Comparison of ENCODE assay signal across 13 cellular contexts in the genomic region with DNA sequence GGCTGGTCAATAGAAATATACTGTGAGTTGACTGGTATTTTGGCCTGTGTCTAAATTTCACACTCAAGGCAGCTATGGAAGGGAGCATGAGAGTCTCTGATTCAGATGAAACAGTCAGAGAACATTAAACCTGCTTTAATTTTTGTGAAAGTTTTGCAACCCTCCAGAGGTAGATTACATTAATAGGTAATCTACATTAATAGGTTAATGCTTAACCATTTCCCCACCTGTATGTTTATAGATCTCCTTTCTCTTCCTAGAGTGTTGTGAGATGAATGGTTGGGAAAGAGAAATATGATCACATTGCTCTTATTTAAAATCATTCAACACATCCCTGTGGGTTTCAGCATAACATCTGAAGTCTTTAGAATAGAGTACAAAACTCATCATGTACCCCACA.
DNase-seq lines count a peak whose midpoint lies in the region; ATAC-seq and TF ChIP-seq lines count a peak whose summit lies in the region.
"Had no signal": no experiment of that assay in that cellular context is flagged by ENCODE, and none has a peak within 500 bp of the region (broad histone marks: within the 10 kb centered on the region; RNA-seq: fewer than 3 reads in every experiment).

No MANE protein-coding gene starts in this region.

- H2AFZ ChIP-seq in GM23248 = no peak overlapping the region
- H2AFZ ChIP-seq in IMR-90 (replicated peaks; ENCODE audit: low read length, poor library complexity) = no peak overlapping the region

- TF ChIP-seq CTCF in IMR-90 (conservative IDR thresholded peaks at IDR 0.05; ENCODE audit: low read depth, low read length) (no peak), epithelial cell of proximal tubule (conservative IDR thresholded peaks at IDR 0.05; ENCODE audit: low read depth, low read length) (no peak)

- H3K4me2 ChIP-seq in GM23248 (ENCODE audit: unreplicated experiment) = no peak overlapping the region
- no peak overlapping the region for H3K4me2 ChIP-seq in IMR-90 (ENCODE audit: low read depth, low read length)

- no peaks in the 10 kb centered on the region for H3K9me2 ChIP-seq in GM23248 (ENCODE audit: insufficient read depth)

- no TSS peak for BruUV-seq in IMR-90 (replicated peaks; lab: Mats Ljungman, UMichigan)

- no peak overlapping the region for H3K4me3 ChIP-seq in GM23248
- H3K4me3 ChIP-seq in IMR-90 (ENCODE audit: insufficient read depth, low read depth, low read length) = no peak overlapping the region
- no peak overlapping the region for H3K4me3 ChIP-seq in epithelial cell of proximal tubule (ENCODE audit: low read depth, low read length)
- H3K4me3 ChIP-seq: HAP-1, K562 had no signal

- H3K27me3 ChIP-seq in GM23248 (replicated peaks; ENCODE audit: insufficient read depth) (no peaks in the 10 kb centered on the region), IMR-90 (ENCODE audit: control insufficient read depth, insufficient read depth, low read length) (no peaks in the 10 kb centered on the region)

- no peak overlapping the region for H4K5ac ChIP-seq in IMR-90 (ENCODE audit: low read depth, low read length)

- H3K4ac ChIP-seq in IMR-90 (ENCODE audit: low read depth, low read length) = no peak overlapping the region

- H3K56ac ChIP-seq in IMR-90 (ENCODE audit: extremely low read depth, insufficient read depth, low read length) = no peak overlapping the region

- H2BK20ac ChIP-seq in IMR-90 (ENCODE audit: low read depth, low read length) = peak overlapping the region; percentile 53

- H2BK15ac ChIP-seq in IMR-90 (ENCODE audit: low read depth, low read length) = 0 out of 3 replicates have a peak overlapping the region, but pooled peaks have one; percentile 79

- no peak for ATAC-seq in IMR-90 (ENCODE audit: low read depth)
- no peak for ATAC-seq in GM19023 (IDR thresholded peaks at IDR 0.05; ENCODE audit: unreplicated experiment)
- ATAC-seq in GM19397 (IDR thresholded peaks at IDR 0.05; ENCODE audit: unreplicated experiment) = no peak
- ATAC-seq: CD8-positive, alpha-beta T cell; K562 had no signal

- H2BK120ac ChIP-seq in IMR-90 (ENCODE audit: low read depth, low read length) = no peak overlapping the region

- H3K4me1 ChIP-seq in GM23248 (ENCODE audit: insufficient read depth) (peaks cover 19% of the 10 kb centered on the region), IMR-90 (ENCODE audit: control insufficient read depth, insufficient read depth, low read length) (peaks cover 7% of the 10 kb centered on the region)

- no peaks in the 10 kb centered on the region for H4K20me1 ChIP-seq in GM23248 (ENCODE audit: insufficient read depth)
- H4K20me1 ChIP-seq in IMR-90 (ENCODE audit: insufficient read depth, low read length) = no peaks in the 10 kb centered on the region

- H3K9ac ChIP-seq in GM23248 = no peak overlapping the region
- no peak overlapping the region for H3K9ac ChIP-seq in IMR-90 (ENCODE audit: low read depth, low read length)

- peak; percentile 3 for DNase-seq in GM23248
- DNase-seq in IMR-90 = no peak
- peak; percentile 49 for DNase-seq in epithelial cell of proximal tubule (ENCODE audit: low read depth)
- peak; percentile 94 for DNase-seq in renal cortical epithelial cell (ENCODE audit: low read depth)
- DNase-seq in NCI-H1694 treated with DMSO at 0.1 percent for 48 hours (lab: John Stamatoyannopoulos, UW) = no peak
- DNase-seq: CD8-positive, alpha-beta T cell; COR-L47; GOT3; HFFc6 had no signal

- H4K91ac ChIP-seq in IMR-90 (ENCODE audit: insufficient read depth, low read depth, low read length) = no peak overlapping the region

- no peak for TF ChIP-seq RAD21 in IMR-90 (IDR thresholded peaks at IDR 0.05; ENCODE audit: low read length)

- no peak for TF ChIP-seq POLR2A in IMR-90 (IDR thresholded peaks at IDR 0.05; ENCODE audit: low read depth, low read length)

- in situ Hi-C loops in GM23248 (cut with MboI) = no loop called here
- in situ Hi-C loops in IMR-90 (cut with MboI; ENCODE audit: low sequenced_read_pairs) = no loop called here

- no peak overlapping the region for H2AK9ac ChIP-seq in IMR-90 (replicated peaks; ENCODE audit: low read depth, low read length, poor library complexity)

- H3F3A ChIP-seq in GM23248 (ENCODE audit: insufficient read depth) = peaks cover 12% of the 10 kb centered on the region

- no peak overlapping the region for H3K23ac ChIP-seq in IMR-90 (ENCODE audit: low read depth, low read length)

- no peaks in the 10 kb centered on the region for H3K9me3 ChIP-seq in GM23248 (ENCODE audit: low read depth)
- no peaks in the 10 kb centered on the region for H3K9me3 ChIP-seq in IMR-90 (ENCODE audit: control insufficient read depth, insufficient read depth, low read length)
- H3K9me3 ChIP-seq: HAP-1 had no signal

- intact Hi-C loops in IMR-90 (cut with micrococcal nuclease) = no loop called here

- H3K14ac ChIP-seq in IMR-90 (replicated peaks; ENCODE audit: low read depth, low read length) = no peak overlapping the region

- H3K79me2 ChIP-seq in GM23248 (ENCODE audit: insufficient read depth) = no peaks in the 10 kb centered on the region

- H3K36me3 ChIP-seq in GM23248 (ENCODE audit: low read depth) (no peaks in the 10 kb centered on the region), IMR-90 (ENCODE audit: control insufficient read depth, insufficient read depth, low read length) (no peaks in the 10 kb centered on the region)
- H3K36me3 ChIP-seq: HAP-1 had no signal

- H2AK5ac ChIP-seq in IMR-90 (ENCODE audit: low read depth, low read length) = no peak overlapping the region

- no peak overlapping the region; the same call in 1 of the 2 replicates for H3K18ac ChIP-seq in IMR-90 (ENCODE audit: low read depth, low read length)

- no peak overlapping the region for H4K8ac ChIP-seq in IMR-90 (ENCODE audit: low read depth in 2 of 2, low read length in 2 of 2)

- H3K79me1 ChIP-seq in IMR-90 (ENCODE audit: low read depth in 1 of 2, low read length in 2 of 2) = no peaks in the 10 kb centered on the region

- H3K27ac ChIP-seq in GM23248 (no peak overlapping the region), IMR-90 (ENCODE audit: insufficient read depth, low read length) (no peak overlapping the region)

- dilution Hi-C loops in IMR-90 (cut with HindIII; ENCODE audit: low sequenced_read_pairs, unreplicated experiment) = no loop called here

- no peaks in the 10 kb centered on the region for H3K9me1 ChIP-seq in IMR-90 (ENCODE audit: insufficient read depth, low read length)

- POLR2A ChIA-PET in IMR-90 (lab: Charles Lee; ENCODE audit: unreplicated experiment) = no interaction called here

- CTCF ChIA-PET in IMR-90 (lab: Yijun Ruan, JAX) = no interaction called here

- H2BK5ac ChIP-seq in IMR-90 (ENCODE audit: low read depth, low read length, poor library complexity, severe bottlenecking) = no peak overlapping the region

TF ChIP-seq in IMR-90, 13 proteins besides CTCF, POLR2A, EP300 and RAD21:
- TF ChIP-seq MAZ (IDR thresholded peaks at IDR 0.05; ENCODE audit: borderline replicate concordance, low read depth, low read length) (no peak), NFE2L2 (IDR thresholded peaks at IDR 0.05; ENCODE audit: low read depth, low read length) (no peak), ELK1 (IDR thresholded peaks at IDR 0.05; ENCODE audit: borderline replicate concordance, low read depth, low read length) (no peak), RFX5 (IDR thresholded peaks at IDR 0.05; ENCODE audit: low read depth, low read length) (no peak), BHLHE40 (IDR thresholded peaks at IDR 0.05; ENCODE audit: low read depth, low read length) (no peak), MXI1 (IDR thresholded peaks at IDR 0.05; ENCODE audit: borderline replicate concordance, low read depth, low read length) (no peak), MAFK (IDR thresholded peaks at IDR 0.05; ENCODE audit: low read depth, low read length) (no peak), FOS (IDR thresholded peaks at IDR 0.05; ENCODE audit: low read depth, low read length) (no peak), CEBPB (IDR thresholded peaks at IDR 0.05; ENCODE audit: low read depth, low read length) (no peak), CHD1 (IDR thresholded peaks at IDR 0.05; ENCODE audit: low read depth, low read length) (no peak), RCOR1 (IDR thresholded peaks at IDR 0.05; ENCODE audit: insufficient replicate concordance, low read length) (no peak), SMC3 (IDR thresholded peaks at IDR 0.05; ENCODE audit: low read depth, low read length) (no peak)
- TF ChIP-seq, protein P1, sequence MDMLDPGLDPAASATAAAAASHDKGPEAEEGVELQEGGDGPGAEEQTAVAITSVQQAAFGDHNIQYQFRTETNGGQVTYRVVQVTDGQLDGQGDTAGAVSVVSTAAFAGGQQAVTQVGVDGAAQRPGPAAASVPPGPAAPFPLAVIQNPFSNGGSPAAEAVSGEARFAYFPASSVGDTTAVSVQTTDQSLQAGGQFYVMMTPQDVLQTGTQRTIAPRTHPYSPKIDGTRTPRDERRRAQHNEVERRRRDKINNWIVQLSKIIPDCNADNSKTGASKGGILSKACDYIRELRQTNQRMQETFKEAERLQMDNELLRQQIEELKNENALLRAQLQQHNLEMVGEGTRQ (IDR thresholded peaks at IDR 0.05; ENCODE audit: low read depth, low read length) = no peak
TF ChIP-seq in IMR-90: peak in this region for 0.

Comparison
In these comparisons a context has a peak if more than half of its experiments do, and no peak if none do; other contexts are left out.
1. DNase-seq: peak in GM23248 (single experiment), epithelial cell of proximal tubule (single experiment) and renal cortical epithelial cell (single experiment); none in IMR-90 (single experiment) and NCI-H1694 treated with DMSO at 0.1 percent for 48 hours (single experiment).